Comparison of ENCODE assay signal across 2 cellular contexts in the genomic region with DNA sequence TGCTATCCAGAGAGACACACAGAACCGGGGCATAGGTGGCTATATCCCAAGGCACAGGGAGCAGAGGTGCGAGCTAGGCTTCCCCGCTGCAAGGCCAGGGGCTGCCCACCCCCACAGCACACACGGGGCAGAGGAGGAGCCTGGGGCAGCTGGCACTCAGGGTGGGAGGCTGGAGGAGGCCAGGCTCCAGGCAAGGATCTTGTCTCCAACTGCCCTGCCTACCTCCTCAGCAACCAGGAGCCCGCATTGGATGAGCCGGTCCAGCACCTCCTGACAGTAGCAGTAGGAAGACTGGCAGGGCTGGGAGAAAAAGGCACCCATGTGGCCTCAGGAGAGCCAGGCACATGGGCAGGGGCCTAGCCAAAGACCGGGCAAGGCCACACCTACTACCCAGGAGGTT. TPM values are rescaled to one million over a fixed set of nuclear protein-coding genes. Genes with fewer than 3 reads are reported as not detected.
"Had no signal": no experiment of that assay in that cellular context is flagged by ENCODE, and none has a peak within 500 bp of the region (broad histone marks: within the 10 kb centered on the region; RNA-seq: fewer than 3 reads in every experiment).

No MANE protein-coding gene starts in this region.

RNA-seq across cellular contexts. Expression of gene GPAT2, which starts 11.0 kb away (rescaled TPM):
- total RNA-seq: myocyte had no signal
- polyA plus RNA-seq: neural cell had no signal
